ENCODE assay signal across 21 cellular contexts in the genomic region with DNA sequence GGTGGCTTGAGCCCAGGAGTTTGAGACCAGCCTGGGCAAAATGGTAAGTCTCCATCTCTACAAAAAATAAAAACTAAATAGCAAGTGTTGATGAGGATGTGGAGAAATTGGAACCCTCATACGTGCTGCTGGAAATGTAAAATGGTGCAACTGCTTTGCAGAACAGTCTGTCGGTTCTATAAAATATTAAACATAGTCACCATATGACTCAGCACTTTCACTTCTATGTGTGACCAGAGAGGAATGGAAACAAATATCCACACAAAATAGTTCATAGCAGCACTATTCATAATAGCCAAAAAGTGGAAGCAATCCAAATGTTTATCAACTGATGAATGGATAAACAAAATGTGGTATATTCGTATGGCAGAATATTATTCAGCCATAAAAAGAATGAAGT.
DNase-seq lines count a peak whose midpoint lies in the region; ATAC-seq, FAIRE-seq and TF ChIP-seq lines count a peak whose summit lies in the region.
"Had no signal": no experiment of that assay in that cellular context is flagged by ENCODE, and none has a peak within 500 bp of the region (broad histone marks: within the 10 kb centered on the region; RNA-seq: fewer than 3 reads in every experiment).

No MANE protein-coding gene starts in this region.

- no peak for ATAC-seq in A549
- peak; percentile 76 for ATAC-seq in GM19438 (IDR thresholded peaks at IDR 0.05; ENCODE audit: low read depth, unreplicated experiment)
- peak; percentile 57 for ATAC-seq in HG02943 (IDR thresholded peaks at IDR 0.05; ENCODE audit: low read depth, unreplicated experiment)
- ATAC-seq in HG03565 (IDR thresholded peaks at IDR 0.05; ENCODE audit: unreplicated experiment) = peak; percentile 71
- ATAC-seq: heart right ventricle, T-cell had no signal

- H3K27ac ChIP-seq in A549 = no peak overlapping the region
- H3K27ac ChIP-seq: esophagus squamous epithelium, heart right ventricle, neutrophil, RWPE1, tibial artery had no signal

- H3K4me2 ChIP-seq in A549 = no peak overlapping the region

- TF ChIP-seq EP300 in A549 (IDR thresholded peaks at IDR 0.05) = no peak

- no peak for TF ChIP-seq CTCF in A549 (IDR thresholded peaks at IDR 0.05)

- POLR2A ChIA-PET in A549 (lab: Yijun Ruan, JAX) = no interaction called here

- 17% methylated on average over 3 of the region's 3 CpGs for WGBS in A549 (ENCODE audit: missing lambda C conversion rate)

- DNase-seq in A549 (ENCODE audit: low read depth in 1 of 2, low spot score in 1 of 2) (no peak), kidney tubule cell (ENCODE audit: low spot score) (no peak), SW480 (ENCODE audit: low spot score) (no peak)
- DNase-seq in activated naive CD4-positive, alpha-beta T cell treated with Interleukin-2 at 50 U/mL for 16 hours = no peak
- DNase-seq in activated CD4-positive, CD25-positive, alpha-beta regulatory T cell (lab: John Stamatoyannopoulos, UW) = no peak
- DNase-seq: activated naive CD8-positive, alpha-beta T cell treated with anti-CD3 and anti-CD28 coated beads for 36 hours; activated T-cell treated with anti-CD3 and anti-CD28 coated beads for 4 hours; CD8-positive, alpha-beta memory T cell; esophagus squamous epithelium; heart right ventricle; Kasumi-1; NCI-H2081; NCI-H69; stimulated activated CD4-positive, alpha-beta T cell treated with anti-CD3 and anti-CD28 coated beads, Interleukin-4, amount 100 ng/mL, for 4 hours; T-cell; tibial artery had no signal

- no peaks in the 10 kb centered on the region for H3K9me3 ChIP-seq in A549
- H3K9me3 ChIP-seq: esophagus squamous epithelium, heart right ventricle, neutrophil, tibial artery had no signal

- no peak for FAIRE-seq in A549 (lab: Jason Lieb, UNC)

- TF ChIP-seq RAD21 in A549 (conservative IDR thresholded peaks at IDR 0.05 in 1 of 2, IDR thresholded peaks at IDR 0.05 in 1 of 2) = no peak

- no peaks in the 10 kb centered on the region for H3K4me1 ChIP-seq in A549
- H3K4me1 ChIP-seq: esophagus squamous epithelium, heart right ventricle, tibial artery had no signal

- no peak for TF ChIP-seq POLR2A in A549 (IDR thresholded peaks at IDR 0.05; ENCODE audit: low read length)

- H3K4me3 ChIP-seq in A549 = no peak overlapping the region
- H3K4me3 ChIP-seq: esophagus squamous epithelium, heart right ventricle, tibial artery had no signal

- CTCF ChIA-PET in A549 (lab: Yijun Ruan, JAX) = no interaction called here

TF ChIP-seq in A549, 52 proteins besides CTCF, POLR2A, EP300 and RAD21:
- TF ChIP-seq NFE2L2 (conservative IDR thresholded peaks at IDR 0.05; ENCODE audit: low read length) = peak; percentile 58
- no peak for TF ChIP-seq RCOR1 (IDR thresholded peaks at IDR 0.05; ENCODE audit: low read depth, low read length)
- TF ChIP-seq TP53 (CRISPR knock-in tag; IDR thresholded peaks at IDR 0.05) = no peak
- TF ChIP-seq ZSCAN20 (CRISPR knock-in tag; IDR thresholded peaks at IDR 0.05) = no peak
- no peak for TF ChIP-seq POLR2AphosphoS2 (conservative IDR thresholded peaks at IDR 0.05; ENCODE audit: low read length)
- TF ChIP-seq ZNF302 (CRISPR knock-in tag; IDR thresholded peaks at IDR 0.05) = no peak
- TF ChIP-seq RFX5 (IDR thresholded peaks at IDR 0.05) = no peak
- TF ChIP-seq HDAC2 (IDR thresholded peaks at IDR 0.05) = no peak
- TF ChIP-seq MAFK (IDR thresholded peaks at IDR 0.05; ENCODE audit: partially characterized antibody) = peak; percentile 72

Comparison
In these comparisons a context has a peak if more than half of its experiments do, and no peak if none do; other contexts are left out.
1. ATAC-seq: peak in GM19438 (single experiment), HG02943 (single experiment) and HG03565 (single experiment); none in A549 (0 of 2).